In genomic region chr3:151927915-151928525, GRCh38 we compare ENCODE assay signal across 9 cellular contexts. TPM values are rescaled to one million over a fixed set of nuclear protein-coding genes. Genes with fewer than 3 reads are reported as not detected.
"Had no signal": no experiment of that assay in that cellular context is flagged by ENCODE, and none has a peak within 500 bp of the region (broad histone marks: within the 10 kb centered on the region; RNA-seq: fewer than 3 reads in every experiment).

No MANE protein-coding gene starts in this region.

RNA-seq across cellular contexts. Expression of gene SUCNR1, which starts 54.6 kb away (rescaled TPM):
- total RNA-seq: activated B cell treated with CpG ODN at 0.5 μM for 24 hours; activated CD4-positive, alpha-beta memory T cell treated with anti-CD3 and anti-CD28 coated beads for 36 hours; activated naive CD4-positive, alpha-beta T cell treated with anti-CD3 and anti-CD28 coated beads for 36 hours; activated naive CD4-positive, alpha-beta T cell treated with anti-CD3 and anti-CD28 coated beads, Interleukin-2, amount 50 U/mL, for 72 hours; activated T-cell treated with anti-CD3 and anti-CD28 coated beads, Interleukin-2, amount 50 U/mL, for 4 hours; activated T-helper 1 cell treated with anti-CD3 and anti-CD28 coated beads, Interleukin-12 subunit alpha, Interleukin-12 subunit beta, Interleukin-2, Interleukin-4 antibody, amounts not matched to agents 30 ng/mL and 10 ng/mL and 1 ng/mL, durations not matched to agents 14 hours and 24 hours and 36 hours; astrocyte; bronchial epithelial cell; LHCN-M2 had no signal
